In genomic region chr17:55426851-55427586, GRCh38 we compare ENCODE assay signal across 12 cellular contexts. TPM values are rescaled to one million over a fixed set of nuclear protein-coding genes. Genes with fewer than 3 reads are reported as not detected.
DNase-seq lines count a peak whose midpoint lies in the region; ATAC-seq and TF ChIP-seq lines count a peak whose summit lies in the region.
"Had no signal": no experiment of that assay in that cellular context is flagged by ENCODE, and none has a peak within 500 bp of the region (broad histone marks: within the 10 kb centered on the region; RNA-seq: fewer than 3 reads in every experiment).

No MANE protein-coding gene starts in this region.

- no peak overlapping the region for H3K27ac ChIP-seq in left ventricle myocardium inferior (replicated peaks)
- H3K27ac ChIP-seq: right atrium auricular region had no signal

- peaks cover 29% of the 10 kb centered on the region for H3K4me1 ChIP-seq in left ventricle myocardium inferior

- peak; percentile 58 for DNase-seq in GM10266 (ENCODE audit: extremely low spot score)
- DNase-seq in fibroblast of mammary gland (ENCODE audit: low read depth): peak; percentile 96
- DNase-seq in LoVo (ENCODE audit: low spot score): no peak
- DNase-seq in HEK293T (ENCODE audit: extremely low spot score): no peak
- no peak for DNase-seq in T-cell
- no peak for DNase-seq in left ventricle myocardium inferior
- DNase-seq: activated CD8-positive, alpha-beta memory T cell treated with anti-CD3 and anti-CD28 coated beads, Interleukin-2, amount 10 ng/mL, durations not matched to agents 7 days and 5 days; MM.1S; stimulated activated naive CD4-positive, alpha-beta T cell treated with Interleukin-2 at 50 U/mL for 16 hours had no signal

- peaks cover 4 to 9% (median 5%) of the 10 kb centered on the region in 3 donors for H3K4me1 Mint-ChIP-seq in T-cell

- no peak overlapping the region for H3K4me3 ChIP-seq in fibroblast of mammary gland (ENCODE audit: control insufficient read depth, low read depth, low read length)
- H3K4me3 ChIP-seq in left ventricle myocardium inferior: no peak overlapping the region
- H3K4me3 ChIP-seq: right atrium auricular region had no signal

- no peaks in the 10 kb centered on the region for H3K27me3 ChIP-seq in left ventricle myocardium inferior (ENCODE audit: low read depth)
- H3K27me3 ChIP-seq: right atrium auricular region had no signal

- no peaks in the 10 kb centered on the region for H3K36me3 ChIP-seq in left ventricle myocardium inferior
- H3K36me3 ChIP-seq: right atrium auricular region had no signal

- ATAC-seq in GM21381 (IDR thresholded peaks at IDR 0.05; ENCODE audit: unreplicated experiment) (peak; percentile 60), HG03432 (IDR thresholded peaks at IDR 0.05; ENCODE audit: unreplicated experiment) (peak; percentile 59), T-cell (replicated peaks in 1 of 4) (no peak)
- ATAC-seq: activated CD8-positive, alpha-beta memory T cell treated with anti-CD3 and anti-CD28 coated beads, Interleukin-2, amount 10 ng/mL, durations not matched to agents 7 days and 5 days had no signal

- POLR2A ChIA-PET in HEK293T (lab: Yijun Ruan, JAX) (no interaction called here), T-cell (lab: Charles Lee) (no interaction called here)

- H3K27ac Mint-ChIP-seq in T-cell: no peak overlapping the region
- H3K27ac Mint-ChIP-seq: activated CD8-positive, alpha-beta memory T cell treated with anti-CD3 and anti-CD28 coated beads, Interleukin-2, amount 10 ng/mL, durations not matched to agents 7 days and 5 days had no signal

- TF ChIP-seq CTCF in GM10266 (IDR thresholded peaks at IDR 0.05; ENCODE audit: control insufficient read depth, insufficient read depth, low read depth, missing control alignments) (no peak), fibroblast of mammary gland (conservative IDR thresholded peaks at IDR 0.05; ENCODE audit: control insufficient read depth, insufficient read depth, low read depth, low read length) (no peak), left ventricle myocardium inferior (IDR thresholded peaks at IDR 0.05; ENCODE audit: borderline replicate concordance) (no peak)

- H3K36me3 Mint-ChIP-seq in T-cell: no peaks in the 10 kb centered on the region
- H3K36me3 Mint-ChIP-seq: activated CD8-positive, alpha-beta memory T cell treated with anti-CD3 and anti-CD28 coated beads, Interleukin-2, amount 10 ng/mL, durations not matched to agents 7 days and 5 days had no signal

- no peaks in the 10 kb centered on the region for H3K9me3 ChIP-seq in left ventricle myocardium inferior (replicated peaks)
- H3K9me3 ChIP-seq: right atrium auricular region had no signal

- intact Hi-C loops in left ventricle myocardium inferior (cut with micrococcal nuclease): no loop called here

- CTCF ChIA-PET in HEK293T (lab: Yijun Ruan, JAX) (interaction anchor here (0.6 kb wide), 1 partner anchor 86 kb away, joined by 3 read pairs; no protein-coding TSS in a partner anchor), T-cell (lab: Charles Lee) (no interaction called here)

- H3K9me3 Mint-ChIP-seq in T-cell: no peaks in the 10 kb centered on the region

- H3K27me3 Mint-ChIP-seq in T-cell: peaks cover 23 to 28% of the 10 kb centered on the region in 2 donors

- H3K4me3 Mint-ChIP-seq in T-cell: no peak overlapping the region
- H3K4me3 Mint-ChIP-seq: activated CD8-positive, alpha-beta memory T cell treated with anti-CD3 and anti-CD28 coated beads, Interleukin-2, amount 10 ng/mL, durations not matched to agents 7 days and 5 days had no signal

TF ChIP-seq in HEK293T, 16 proteins besides CTCF, POLR2A, EP300 and RAD21:
- no peak for TF ChIP-seq PKNOX1 (IDR thresholded peaks at IDR 0.05)
- no peak for TF ChIP-seq FOXM1 (IDR thresholded peaks at IDR 0.05; ENCODE audit: borderline replicate concordance)
- no peak for TF ChIP-seq HDGF (IDR thresholded peaks at IDR 0.05; ENCODE audit: borderline replicate concordance)
- no peak for TF ChIP-seq TARDBP (IDR thresholded peaks at IDR 0.05)
- no peak for TF ChIP-seq BHLHE40 (IDR thresholded peaks at IDR 0.05; ENCODE audit: borderline replicate concordance)
- TF ChIP-seq ELF4 (IDR thresholded peaks at IDR 0.05): no peak
- no peak for TF ChIP-seq SP1 (IDR thresholded peaks at IDR 0.05)
- no peak for TF ChIP-seq LEF1 (IDR thresholded peaks at IDR 0.05; ENCODE audit: borderline replicate concordance)
- no peak for TF ChIP-seq L3MBTL2 (conservative IDR thresholded peaks at IDR 0.05)
- no peak for TF ChIP-seq NFRKB (IDR thresholded peaks at IDR 0.05)
- TF ChIP-seq CTBP1 (IDR thresholded peaks at IDR 0.05; ENCODE audit: borderline replicate concordance): no peak
- TF ChIP-seq ARNT (IDR thresholded peaks at IDR 0.05): no peak
- TF ChIP-seq FOXA1 (IDR thresholded peaks at IDR 0.05): no peak
- TF ChIP-seq ZNF384 (IDR thresholded peaks at IDR 0.05): no peak
- no peak for TF ChIP-seq FOXK2 (IDR thresholded peaks at IDR 0.05)
- no peak for TF ChIP-seq SUZ12 (IDR thresholded peaks at IDR 0.05)
TF ChIP-seq in HEK293T: peak in this region for 0.

RNA-seq across cellular contexts. Expression of gene MMD, which starts 5.4 kb away (rescaled TPM):
- 10 to 100 TPM; 12.8 to 26.3 (median 17.5) TPM for total RNA-seq in T-cell
- total RNA-seq in left ventricle myocardium inferior: 9.5 TPM

Comparison
In these comparisons a context has a peak if more than half of its experiments do, and no peak if none do; other contexts are left out.
1. DNase-seq: peak in GM10266 (single experiment) and fibroblast of mammary gland (single experiment); none in LoVo (single experiment), HEK293T (single experiment), T-cell (0 of 34) and left ventricle myocardium inferior (single experiment).
2. ATAC-seq: peak in GM21381 (single experiment) and HG03432 (single experiment); none in T-cell (0 of 4).